Comparison of ENCODE assay signal across 1 cellular context in genomic region chr11:117687776-117688175, GRCh38.
TF ChIP-seq lines count a peak whose summit lies in the region.

No MANE protein-coding gene starts in this region.

TF ChIP-seq in HepG2, 621 proteins besides CTCF, POLR2A, EP300 and RAD21 (continued from another document):
- TF ChIP-seq AKNA (CRISPR knock-in tag; IDR thresholded peaks at IDR 0.05; ENCODE audit: borderline replicate concordance) (no peak), CHCHD3 (CRISPR knock-in tag; IDR thresholded peaks at IDR 0.05) (no peak), THYN1 (CRISPR knock-in tag; IDR thresholded peaks at IDR 0.05; ENCODE audit: borderline replicate concordance, low read depth) (no peak), ZNF207 (IDR thresholded peaks at IDR 0.05; ENCODE audit: borderline replicate concordance) (no peak), IRF1 (CRISPR knock-in tag; IDR thresholded peaks at IDR 0.05; ENCODE audit: low read depth) (no peak)
TF ChIP-seq in HepG2: peak in this region for 1.
